12 cellular contexts compared by ENCODE assay signal in the genomic region with DNA sequence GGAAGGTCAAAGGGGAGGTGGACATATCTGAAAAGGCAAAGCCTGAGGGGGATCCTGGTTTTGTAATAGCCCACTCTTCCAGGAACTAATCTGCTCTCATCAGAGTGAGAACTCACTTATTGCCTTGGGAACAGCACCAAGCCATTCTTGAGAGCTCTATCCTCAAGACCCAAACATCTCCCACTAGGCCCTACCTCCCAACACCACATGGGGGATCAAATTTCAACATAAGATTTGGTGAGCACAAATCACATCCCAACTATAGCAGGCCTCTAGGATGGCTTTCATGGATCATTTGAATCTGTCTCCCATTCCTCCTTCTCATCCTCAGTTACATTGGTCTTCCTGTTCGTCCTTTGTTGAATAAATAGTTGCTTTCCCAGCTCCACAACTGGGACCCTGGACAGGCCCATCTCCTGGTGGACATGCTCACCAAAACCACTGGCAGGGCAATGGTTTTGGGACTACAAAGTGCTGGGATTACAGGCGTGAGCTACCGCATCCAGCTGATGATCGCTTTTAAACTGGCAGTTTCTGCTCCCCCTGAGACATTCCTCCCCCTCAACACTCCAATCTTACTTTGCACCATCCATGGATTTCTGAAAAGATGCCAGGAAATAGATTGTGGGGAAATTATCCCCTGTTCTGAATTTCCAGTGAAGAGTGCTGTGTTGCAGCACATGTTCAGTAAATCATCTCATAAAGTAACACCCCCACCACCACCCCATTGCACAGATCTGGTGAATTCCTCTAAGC. TPM values are rescaled to one million over a fixed set of nuclear protein-coding genes. Genes with fewer than 3 reads are reported as not detected.
A peak's percentile ranks its signal among the peaks of the same experiment; 100 is the strongest.
DNase-seq lines count a peak whose midpoint lies in the region; TF ChIP-seq lines count a peak whose summit lies in the region.
"Had no signal": no experiment of that assay in that cellular context is flagged by ENCODE, and none has a peak within 500 bp of the region (broad histone marks: within the 10 kb centered on the region; RNA-seq: fewer than 3 reads in every experiment).

No MANE protein-coding gene starts in this region.

- no peaks in the 10 kb centered on the region for H3K79me2 ChIP-seq in Karpas-422 (ENCODE audit: low read length)

- H3K4me2 ChIP-seq in Karpas-422 (ENCODE audit: low read depth, low read length, poor library complexity, severe bottlenecking) = no peak overlapping the region

- no peak overlapping the region for H3K9ac ChIP-seq in Karpas-422 (ENCODE audit: low read length)

- no peak for TF ChIP-seq CTCF in HEK293 (tag by site-specific recombination; IDR thresholded peaks at IDR 0.05)

- DNase-seq in stromal cell of bone marrow (ENCODE audit: low read depth) (peak; percentile 56), NCI-H1105 treated with DMSO at 0.1 percent for 48 hours (lab: John Stamatoyannopoulos, UW) (no peak), hippocampal formation (lab: John Stamatoyannopoulos, UW) (no peak), Karpas-422 (no peak)
- DNase-seq in stimulated activated naive CD4-positive, alpha-beta T cell (lab: John Stamatoyannopoulos, UW) = no peak
- DNase-seq: activated CD4-positive, alpha-beta T cell treated with anti-CD3 and anti-CD28 coated beads, Interleukin-2, amount 50 U/mL, for 4 hours; activated naive CD4-positive, alpha-beta T cell; NCI-H2171 treated with DMSO at 0.1 percent for 48 hours had no signal

- no peaks in the 10 kb centered on the region for H3K9me2 ChIP-seq in Karpas-422 (replicated peaks; ENCODE audit: insufficient read depth, low read length)

- POLR2A ChIA-PET in HEK293 (lab: Yijun Ruan, JAX) = interaction anchor here (1.0 kb wide), 1 partner anchor 74 kb away, joined by 3 read pairs; no protein-coding TSS in a partner anchor

- H3K36me3 ChIP-seq in HEK293 (ENCODE audit: control insufficient read depth in 2 of 2, insufficient read depth in 1 of 2, low read length in 2 of 2) = no peaks in the 10 kb centered on the region
- H3K36me3 ChIP-seq in mesodermal cell (ENCODE audit: control insufficient read depth, insufficient read depth, low read length) = no peaks in the 10 kb centered on the region
- H3K36me3 ChIP-seq in Karpas-422 (ENCODE audit: insufficient read depth, low read length) = no peaks in the 10 kb centered on the region
- H3K36me3 ChIP-seq: neutrophil had no signal

- H3K4me3 ChIP-seq in HEK293 (ENCODE audit: low read depth, low read length) (no peak overlapping the region), mesodermal cell (ENCODE audit: extremely low read depth, insufficient read depth, low read length, poor library complexity, severe bottlenecking) (no peak overlapping the region), Karpas-422 (ENCODE audit: low read length) (no peak overlapping the region)

- CTCF ChIA-PET in HEK293 (lab: Yijun Ruan, JAX) = interaction anchor here (0.9 to 1.8 kb wide), 5 partner anchors 26 to 96 kb away, joined by 3 to 11 read pairs (median 3); no protein-coding TSS in a partner anchor

- H3K27ac ChIP-seq in HEK293 (ENCODE audit: extremely low read depth, low read depth, low read length) (no peak overlapping the region), angular gyrus (ENCODE audit: low read depth, low read length) (peak overlapping the region; percentile 24), mesodermal cell (ENCODE audit: low read depth, low read length, severe bottlenecking) (peak overlapping the region; percentile 65), Karpas-422 (ENCODE audit: low read length) (no peak overlapping the region)
- H3K27ac ChIP-seq: neutrophil had no signal

- H4K20me1 ChIP-seq in Karpas-422 (ENCODE audit: insufficient read depth, low read depth, low read length) = no peaks in the 10 kb centered on the region

- H3K4me1 ChIP-seq in HEK293 (ENCODE audit: control insufficient read depth, insufficient read depth, low read length) (peaks cover 10% of the 10 kb centered on the region), mesodermal cell (ENCODE audit: control insufficient read depth, insufficient read depth, low read length, poor library complexity, severe bottlenecking) (peaks cover 40% of the 10 kb centered on the region), Karpas-422 (ENCODE audit: low read length) (no peaks in the 10 kb centered on the region)

- H3K9me3 ChIP-seq in HEK293 (ENCODE audit: control insufficient read depth, insufficient read depth, low read depth, low read length) (no peaks in the 10 kb centered on the region), mesodermal cell (ENCODE audit: control insufficient read depth, low read length) (no peaks in the 10 kb centered on the region), Karpas-422 (ENCODE audit: low read length) (no peaks in the 10 kb centered on the region)
- H3K9me3 ChIP-seq: neutrophil had no signal

- no peak overlapping the region for H2AFZ ChIP-seq in Karpas-422 (ENCODE audit: low read length)

- H3K27me3 ChIP-seq in Karpas-422 (ENCODE audit: low read length) = no peaks in the 10 kb centered on the region
- H3K27me3 ChIP-seq: neutrophil had no signal

- WGBS in mesodermal cell (ENCODE audit: insufficient coverage in 2 of 2), 2 experiments = 92 to 100% methylated on average over 4 of the region's 4 CpGs

TF ChIP-seq in HEK293, 187 proteins besides CTCF, POLR2A, EP300 and RAD21:
- TF ChIP-seq, protein P1, sequence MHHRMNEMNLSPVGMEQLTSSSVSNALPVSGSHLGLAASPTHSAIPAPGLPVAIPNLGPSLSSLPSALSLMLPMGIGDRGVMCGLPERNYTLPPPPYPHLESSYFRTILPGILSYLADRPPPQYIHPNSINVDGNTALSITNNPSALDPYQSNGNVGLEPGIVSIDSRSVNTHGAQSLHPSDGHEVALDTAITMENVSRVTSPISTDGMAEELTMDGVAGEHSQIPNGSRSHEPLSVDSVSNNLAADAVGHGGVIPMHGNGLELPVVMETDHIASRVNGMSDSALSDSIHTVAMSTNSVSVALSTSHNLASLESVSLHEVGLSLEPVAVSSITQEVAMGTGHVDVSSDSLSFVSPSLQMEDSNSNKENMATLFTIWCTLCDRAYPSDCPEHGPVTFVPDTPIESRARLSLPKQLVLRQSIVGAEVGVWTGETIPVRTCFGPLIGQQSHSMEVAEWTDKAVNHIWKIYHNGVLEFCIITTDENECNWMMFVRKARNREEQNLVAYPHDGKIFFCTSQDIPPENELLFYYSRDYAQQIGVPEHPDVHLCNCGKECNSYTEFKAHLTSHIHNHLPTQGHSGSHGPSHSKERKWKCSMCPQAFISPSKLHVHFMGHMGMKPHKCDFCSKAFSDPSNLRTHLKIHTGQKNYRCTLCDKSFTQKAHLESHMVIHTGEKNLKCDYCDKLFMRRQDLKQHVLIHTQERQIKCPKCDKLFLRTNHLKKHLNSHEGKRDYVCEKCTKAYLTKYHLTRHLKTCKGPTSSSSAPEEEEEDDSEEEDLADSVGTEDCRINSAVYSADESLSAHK (tag by site-specific recombination; IDR thresholded peaks at IDR 0.05) = peak; percentile 87
- TF ChIP-seq ZNF596 (tag by site-specific recombination; IDR thresholded peaks at IDR 0.05) = no peak
- TF ChIP-seq ZNF214 (tag by site-specific recombination; IDR thresholded peaks at IDR 0.05; ENCODE audit: borderline replicate concordance) = no peak
- no peak for TF ChIP-seq SCRT2 (tag by site-specific recombination; IDR thresholded peaks at IDR 0.05)

RNA-seq across cellular contexts. Expression of a gene that starts 42.6 kb away (rescaled TPM):
- polyA plus RNA-seq in mesodermal cell (2013, experiment 1 of 2) = 95.1 TPM
- 89.6 TPM for polyA plus RNA-seq in mesodermal cell (2013, experiment 2 of 2)
- total RNA-seq in Karpas-422 (2014; rRNA removed; shearing (Covaris generic); ENCODE audit: low replicate concordance) = 37.8 and 47.6 TPM in 2 replicates

Comparison
In these comparisons a context has a peak if more than half of its experiments do, and no peak if none do; other contexts are left out.
1. H3K27ac ChIP-seq: peak in angular gyrus (single experiment) and mesodermal cell (single experiment); none in HEK293 (single experiment) and Karpas-422 (single experiment).